12 cellular contexts compared by ENCODE assay signal in the genomic region with DNA sequence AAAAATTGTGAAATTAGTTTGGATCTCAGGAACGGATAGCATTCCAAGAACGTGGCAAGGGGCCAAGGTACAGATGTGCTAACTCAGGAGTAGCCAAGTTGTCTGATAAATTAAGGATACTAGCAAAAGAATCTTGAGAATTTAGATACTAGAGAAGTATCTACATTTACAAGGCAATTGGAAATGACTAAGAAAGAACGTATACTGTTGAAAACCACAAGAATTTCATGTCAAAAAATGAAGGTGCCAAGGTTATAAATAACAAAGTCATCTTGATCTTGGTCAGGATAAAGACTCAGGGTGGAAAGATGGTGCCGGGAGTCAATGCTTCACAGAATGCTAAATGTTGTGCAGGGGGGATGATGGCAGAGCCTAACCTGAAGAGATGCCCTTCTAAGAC. TPM values are rescaled to one million over a fixed set of nuclear protein-coding genes. Genes with fewer than 3 reads are reported as not detected.
DNase-seq lines count a peak whose midpoint lies in the region; ATAC-seq, FAIRE-seq and TF ChIP-seq lines count a peak whose summit lies in the region.
"Had no signal": no experiment of that assay in that cellular context is flagged by ENCODE, and none has a peak within 500 bp of the region (broad histone marks: within the 10 kb centered on the region; RNA-seq: fewer than 3 reads in every experiment).

No MANE protein-coding gene starts in this region.

- peak; percentile 57 for DNase-seq in activated CD4-positive, alpha-beta T cell treated with anti-CD3 and anti-CD28 coated beads for 48 hours
- no peak for DNase-seq in activated CD4-positive, alpha-beta T cell treated with anti-CD3 and anti-CD28 coated beads, Interleukin-2, amount 50 U/mL, for 1 hour
- DNase-seq in M059J (ENCODE audit: low read depth) (peak; percentile 89), bronchial epithelial cell (ENCODE audit: low read depth) (peak; percentile 10), skeletal muscle cell (ENCODE audit: low read depth) (peak; percentile 55), NCI-H1417 treated with DMSO at 0.1 percent for 48 hours (lab: John Stamatoyannopoulos, UW) (no peak), COLO668 (lab: John Stamatoyannopoulos, UW; ENCODE audit: unreplicated experiment) (no peak)
- DNase-seq: effector CD4-positive, alpha-beta T cell had no signal

- no peaks in the 10 kb centered on the region for H3K36me3 ChIP-seq in bronchial epithelial cell (ENCODE audit: control insufficient read depth, insufficient read depth, low read length)

- no peaks in the 10 kb centered on the region for H3K27me3 ChIP-seq in bronchial epithelial cell (ENCODE audit: control insufficient read depth, insufficient read depth, low read length)

- no peak for ATAC-seq in GM21786 (IDR thresholded peaks at IDR 0.05; ENCODE audit: unreplicated experiment)

- no peak for FAIRE-seq in bronchial epithelial cell (lab: Jason Lieb, UNC)
- FAIRE-seq: GM19239 had no signal

- H3K4me3 ChIP-seq in bronchial epithelial cell (ENCODE audit: low read depth, low read length) (no peak overlapping the region), skeletal muscle cell (ENCODE audit: low read depth, low read length) (no peak overlapping the region)

- TF ChIP-seq CTCF in bronchial epithelial cell (IDR thresholded peaks at IDR 0.05; ENCODE audit: insufficient read depth, low read length, severe bottlenecking) = no peak

RNA-seq across cellular contexts. Expression of gene CAPSL, which starts 19.2 kb away (rescaled TPM):
- 0.37 and 0.62 TPM in 2 replicates for total RNA-seq in M059J (2014; rRNA removed; shearing (Covaris generic))
- total RNA-seq in bronchial epithelial cell = not detected in 2 replicates
- total RNA-seq: A673, subcutaneous adipose tissue had no signal

Comparison
In these comparisons a context has a peak if more than half of its experiments do, and no peak if none do; other contexts are left out.
1. DNase-seq: peak in activated CD4-positive, alpha-beta T cell treated with anti-CD3 and anti-CD28 coated beads for 48 hours (single experiment), M059J (single experiment), bronchial epithelial cell (single experiment) and skeletal muscle cell (single experiment); none in activated CD4-positive, alpha-beta T cell treated with anti-CD3 and anti-CD28 coated beads, Interleukin-2, amount 50 U/mL, for 1 hour (single experiment), NCI-H1417 treated with DMSO at 0.1 percent for 48 hours (single experiment) and COLO668 (single experiment).